17 cellular contexts compared by ENCODE assay signal in the genomic region with DNA sequence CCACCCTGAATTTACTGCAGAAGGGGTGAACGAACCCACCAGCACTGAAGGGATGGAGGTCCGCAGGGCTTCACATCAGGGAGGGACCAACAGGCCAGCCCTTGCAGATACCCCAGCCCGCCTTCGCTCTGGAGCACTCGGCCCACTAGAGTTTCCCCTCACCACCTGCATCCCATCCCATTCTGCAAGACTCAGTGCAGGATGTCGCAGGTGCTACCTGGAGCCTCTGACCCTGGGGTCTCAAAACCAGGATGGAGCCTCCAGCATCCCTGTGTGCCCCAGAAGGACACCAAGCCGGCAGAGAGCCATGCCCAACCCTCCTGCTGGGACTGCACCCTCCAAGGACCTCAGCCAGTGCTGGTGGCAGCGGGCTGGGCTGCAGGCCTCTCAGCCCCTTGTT. TPM values are rescaled to one million over a fixed set of nuclear protein-coding genes. Genes with fewer than 3 reads are reported as not detected.
"Had no signal": no experiment of that assay in that cellular context is flagged by ENCODE, and none has a peak within 500 bp of the region (broad histone marks: within the 10 kb centered on the region; RNA-seq: fewer than 3 reads in every experiment).

No MANE protein-coding gene starts in this region.

- H3K27me3 ChIP-seq: uterus had no signal

- H3K9me3 ChIP-seq: heart left ventricle, transverse colon, uterus had no signal

- H3K27ac ChIP-seq: heart left ventricle, transverse colon had no signal

- H3K4me3 ChIP-seq: heart left ventricle, lung, transverse colon, uterus had no signal

- DNase-seq: activated naive CD4-positive, alpha-beta T cell; activated naive CD8-positive, alpha-beta T cell treated with anti-CD3 and anti-CD28 coated beads for 36 hours; activated T-cell treated with anti-CD3 and anti-CD28 coated beads, Interleukin-2, amount 50 U/mL, for 4 hours; cortex of kidney; islet precursor cell; retina; stimulated activated CD4-positive, alpha-beta T cell treated with anti-CD3 and anti-CD28 coated beads, Interleukin-1b, Interleukin-23, amount 100 ng/mL, for 48 hours; T1000; transverse colon had no signal

- H3K36me3 ChIP-seq: heart left ventricle, transverse colon, uterus had no signal

- H3K4me1 ChIP-seq: transverse colon had no signal

- ATAC-seq: activated T-cell treated with anti-CD3 and anti-CD28 coated beads, Interleukin-2, amount 50 U/mL, for 4 hours; WTC11 had no signal

- H3K36me3 Mint-ChIP-seq: activated naive CD8-positive, alpha-beta T cell treated with anti-CD3 and anti-CD28 coated beads for 36 hours; WTC11 had no signal

- H3K27ac Mint-ChIP-seq: activated naive CD8-positive, alpha-beta T cell treated with anti-CD3 and anti-CD28 coated beads for 36 hours; activated T-helper 2 cell treated with anti-CD3 and anti-CD28 coated beads, Interferon-gamma antibody, Interleukin-2, Interleukin-4, amounts not matched to agents 10 μg/mL and 5 μg/mL and 100 μg/mL, durations not matched to agents 14 hours and 24 hours and 36 hours; stimulated activated naive CD8-positive, alpha-beta T cell treated with anti-CD3 and anti-CD28 coated beads, Interleukin-15, Interleukin-2, amounts not matched to agents 100 ng/mL and 50 ng/mL, for 24 hours; T-helper 1 cell treated with Interleukin-12 subunit alpha and Interleukin-12 subunit beta and Interleukin-4 antibody, amounts not matched to agents 30 μg/mL and 1 μg/mL, for 36 hours; WTC11 had no signal

- H3K9me3 Mint-ChIP-seq: activated naive CD8-positive, alpha-beta T cell treated with anti-CD3 and anti-CD28 coated beads for 36 hours; activated T-cell treated with anti-CD3 and anti-CD28 coated beads, Interleukin-2, amount 50 U/mL, for 4 hours; activated T-helper 2 cell treated with anti-CD3 and anti-CD28 coated beads, Interferon-gamma antibody, Interleukin-2, Interleukin-4, amounts not matched to agents 10 μg/mL and 5 μg/mL and 100 μg/mL, durations not matched to agents 14 hours and 24 hours and 36 hours; stimulated activated naive CD8-positive, alpha-beta T cell treated with anti-CD3 and anti-CD28 coated beads, Interleukin-15, Interleukin-2, amounts not matched to agents 100 ng/mL and 50 ng/mL, for 24 hours; T-helper 1 cell treated with Interleukin-12 subunit alpha and Interleukin-12 subunit beta and Interleukin-4 antibody, amounts not matched to agents 30 μg/mL and 1 μg/mL, for 36 hours; WTC11 had no signal

RNA-seq across cellular contexts. Expression of gene ADRA2C, which starts 57.6 kb away (rescaled TPM):
- total RNA-seq: activated naive CD8-positive, alpha-beta T cell treated with anti-CD3 and anti-CD28 coated beads for 36 hours; activated T-cell treated with anti-CD3 and anti-CD28 coated beads, Interleukin-2, amount 50 U/mL, for 4 hours; activated T-helper 2 cell treated with anti-CD3 and anti-CD28 coated beads, Interferon-gamma antibody, Interleukin-2, Interleukin-4, amounts not matched to agents 10 μg/mL and 5 μg/mL and 100 μg/mL, durations not matched to agents 14 hours and 24 hours and 36 hours; epithelial cell of proximal tubule had no signal
